8 cellular contexts compared by ENCODE assay signal in genomic region chr5:148383564-148384388, GRCh38. TPM values are rescaled to one million over a fixed set of nuclear protein-coding genes. Genes with fewer than 3 reads are reported as not detected.
A peak's percentile ranks its signal among the peaks of the same experiment; 100 is the strongest.
DNase-seq lines count a peak whose midpoint lies in the region; ATAC-seq and TF ChIP-seq lines count a peak whose summit lies in the region.

A gene with protein sequence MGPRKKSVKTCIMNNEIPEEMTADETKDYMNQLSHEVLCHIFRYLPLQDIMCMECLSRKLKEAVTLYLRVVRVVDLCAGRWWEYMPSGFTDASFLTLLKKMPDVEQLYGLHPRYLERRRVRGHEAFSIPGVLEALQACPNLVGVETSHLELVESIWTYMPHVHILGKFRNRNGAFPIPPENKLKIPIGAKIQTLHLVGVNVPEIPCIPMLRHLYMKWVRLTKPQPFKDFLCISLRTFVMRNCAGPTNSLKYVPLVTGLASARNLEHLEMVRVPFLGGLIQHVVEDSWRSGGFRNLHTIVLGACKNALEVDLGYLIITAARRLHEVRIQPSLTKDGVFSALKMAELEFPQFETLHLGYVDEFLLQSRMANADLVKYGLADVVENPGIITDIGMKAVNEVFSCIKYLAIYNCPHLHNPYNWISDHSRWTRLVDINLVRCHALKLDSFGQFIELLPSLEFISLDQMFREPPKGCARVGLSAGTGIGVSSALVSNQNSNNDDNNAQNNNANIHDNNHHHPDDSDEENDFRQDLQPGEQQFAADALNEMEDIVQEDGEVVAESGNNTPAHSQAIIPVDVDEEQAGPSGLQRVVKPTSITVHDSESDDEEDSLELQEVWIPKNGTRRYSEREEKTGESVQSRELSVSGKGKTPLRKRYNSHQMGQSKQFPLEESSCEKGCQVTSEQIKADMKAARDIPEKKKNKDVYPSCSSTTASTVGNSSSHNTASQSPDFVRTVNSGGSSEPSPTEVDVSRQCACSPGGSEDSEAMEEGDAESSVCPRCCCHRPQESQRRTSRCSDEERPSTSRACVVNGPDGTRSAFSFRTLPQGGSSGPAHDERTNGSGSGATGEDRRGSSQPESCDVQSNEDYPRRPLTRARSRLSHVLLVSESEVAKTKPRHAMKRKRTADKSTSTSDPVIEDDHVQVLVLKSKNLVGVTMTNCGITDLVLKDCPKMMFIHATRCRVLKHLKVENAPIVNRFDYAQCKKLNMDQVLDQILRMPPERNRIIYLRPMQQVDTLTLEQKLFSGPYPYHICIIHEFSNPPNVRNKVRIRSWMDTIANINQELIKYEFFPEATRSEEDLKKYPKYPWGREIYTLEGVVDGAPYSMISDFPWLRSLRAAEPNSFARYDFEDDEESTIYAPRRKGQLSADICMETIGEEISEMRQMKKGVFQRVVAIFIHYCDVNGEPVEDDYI (plus strand): TSS chr5:148383958. CDS start chr5:148394777, 10,819 bp downstream.

- BruUV-seq in IMR-90 (replicated peaks; lab: Mats Ljungman, UMichigan): no TSS peak

- no peaks in the 10 kb centered on the region for H3K27me3 ChIP-seq in IMR-90 (ENCODE audit: control insufficient read depth, insufficient read depth, low read length)

- peaks cover 22 to 32% of the 10 kb centered on the region in 2 experiments for H3K79me1 ChIP-seq in IMR-90 (ENCODE audit: low read depth in 1 of 2, low read length in 2 of 2)

- peak within 1 kb of the TSS; percentile 98 for H3K23ac ChIP-seq in IMR-90 (ENCODE audit: low read depth, low read length)

- dilution Hi-C loops in IMR-90 (cut with HindIII; ENCODE audit: low sequenced_read_pairs, unreplicated experiment): no loop called here

- peak within 1 kb of the TSS; percentile 75 for H2BK120ac ChIP-seq in IMR-90 (ENCODE audit: low read depth, low read length)

- intact Hi-C loops in IMR-90 (cut with micrococcal nuclease): loop anchor here (5.0 kb wide), 1 partner anchor 349 kb away; no protein-coding TSS in a partner anchor

- H3K4ac ChIP-seq in IMR-90 (ENCODE audit: low read depth, low read length): peak within 1 kb of the TSS; percentile 92

- peak within 1 kb of the TSS; percentile 95 for H3K14ac ChIP-seq in IMR-90 (replicated peaks; ENCODE audit: low read depth, low read length)

- peak; percentile 89 for TF ChIP-seq POLR2A in IMR-90 (IDR thresholded peaks at IDR 0.05; ENCODE audit: low read depth, low read length)

- DNase-seq in DMS153 (lab: John Stamatoyannopoulos, UW) (peak; percentile 86), IMR-90 (peak; percentile 95), OCI-M1 (lab: John Stamatoyannopoulos, UW) (peak; percentile 98), activated T-cell treated with anti-CD3 and anti-CD28 coated beads for 24 hours (ENCODE audit: low read depth) (peak; percentile 94), epidermal melanocyte (ENCODE audit: insufficient read length, low spot score) (peak; percentile 92), middle frontal gyrus (ENCODE audit: extremely low spot score, low spot score) (peak; percentile 90)
- DNase-seq in stimulated activated CD8-positive, alpha-beta memory T cell treated with anti-CD3 and anti-CD28 coated beads, Interleukin-2, amount 100 ng/mL, for 48 hours (ENCODE audit: low read depth in 2 of 2): peak; percentile 83 to 90

- peak within 1 kb of the TSS; percentile 66 for H2BK20ac ChIP-seq in IMR-90 (ENCODE audit: low read depth, low read length)

- WGBS in IMR-90 (ENCODE audit: extremely low coverage in 2 of 2, insufficient read length in 1 of 2), 2 experiments: 4% methylated on average over 9 of the region's 45 CpGs; no CpG with 5 or more reads in 1 of the 2 experiments

- H3K18ac ChIP-seq in IMR-90 (ENCODE audit: low read depth, low read length): peak within 1 kb of the TSS; percentile 48

- H3K9me1 ChIP-seq in IMR-90 (ENCODE audit: insufficient read depth, low read length): peaks cover 13% of the 10 kb centered on the region; the same call in 1 of the 2 replicates

- H2AK9ac ChIP-seq in IMR-90 (replicated peaks; ENCODE audit: low read depth, low read length, poor library complexity): peak within 1 kb of the TSS; percentile 91

- POLR2A ChIA-PET in IMR-90 (lab: Charles Lee; ENCODE audit: unreplicated experiment): no interaction called here

- H3K4me1 ChIP-seq in IMR-90 (ENCODE audit: control insufficient read depth, insufficient read depth, low read length): peaks cover 7% of the 10 kb centered on the region

- H3K4me3 ChIP-seq in IMR-90 (ENCODE audit: insufficient read depth, low read depth, low read length): peak within 1 kb of the TSS; percentile 70

- H2BK5ac ChIP-seq in IMR-90 (ENCODE audit: low read depth, low read length, poor library complexity, severe bottlenecking): peak within 1 kb of the TSS; percentile 67

- peak within 1 kb of the TSS; percentile 83 to 91 for H4K8ac ChIP-seq in IMR-90 (ENCODE audit: low read depth in 2 of 2, low read length in 2 of 2)

- H3K27ac ChIP-seq in IMR-90 (ENCODE audit: insufficient read depth, low read length): peak within 1 kb of the TSS; percentile 81

- peak within 1 kb of the TSS; percentile 91 for H4K91ac ChIP-seq in IMR-90 (ENCODE audit: insufficient read depth, low read depth, low read length)

- peak within 1 kb of the TSS; percentile 69; the same call in 2 of the 3 replicates for H2BK15ac ChIP-seq in IMR-90 (ENCODE audit: low read depth, low read length)

- H2AK5ac ChIP-seq in IMR-90 (ENCODE audit: low read depth, low read length): peak within 1 kb of the TSS; percentile 92

- H2AFZ ChIP-seq in IMR-90 (replicated peaks; ENCODE audit: low read length, poor library complexity): peak within 1 kb of the TSS; percentile 89

- H3K9ac ChIP-seq in IMR-90 (ENCODE audit: low read depth, low read length): peak within 1 kb of the TSS; percentile 83

- peak within 1 kb of the TSS; percentile 100 for H3K4me2 ChIP-seq in IMR-90 (ENCODE audit: low read depth, low read length)

- no peaks in the 10 kb centered on the region for H3K9me3 ChIP-seq in IMR-90 (ENCODE audit: control insufficient read depth, insufficient read depth, low read length)

- in situ Hi-C loops in IMR-90 (cut with MboI; ENCODE audit: low sequenced_read_pairs): no loop called here

- no peak for TF ChIP-seq CTCF in IMR-90 (conservative IDR thresholded peaks at IDR 0.05; ENCODE audit: low read depth, low read length)

- peaks cover 8% of the 10 kb centered on the region; the same call in 1 of the 2 replicates for H4K20me1 ChIP-seq in IMR-90 (ENCODE audit: insufficient read depth, low read length)

- CTCF ChIA-PET in IMR-90 (lab: Yijun Ruan, JAX): no interaction called here

- H3K36me3 ChIP-seq in IMR-90 (ENCODE audit: control insufficient read depth, insufficient read depth, low read length): no peaks in the 10 kb centered on the region

- peak within 1 kb of the TSS; percentile 72 for H4K5ac ChIP-seq in IMR-90 (ENCODE audit: low read depth, low read length)

- peak within 1 kb of the TSS; percentile 93 for H3K56ac ChIP-seq in IMR-90 (ENCODE audit: extremely low read depth, insufficient read depth, low read length)

- no peak for TF ChIP-seq RAD21 in IMR-90 (IDR thresholded peaks at IDR 0.05; ENCODE audit: low read length)

- ATAC-seq in GM21528 (IDR thresholded peaks at IDR 0.05; ENCODE audit: low FRiP score, unreplicated experiment) (peak; percentile 99), IMR-90 (ENCODE audit: low read depth) (peak; percentile 89)

TF ChIP-seq in IMR-90, 13 proteins besides CTCF, POLR2A, EP300 and RAD21:
- TF ChIP-seq MXI1 (IDR thresholded peaks at IDR 0.05; ENCODE audit: borderline replicate concordance, low read depth, low read length): peak; percentile 73; the same call in 1 of the 2 replicates
- peak; percentile 61; the same call in 1 of the 2 replicates for TF ChIP-seq CEBPB (IDR thresholded peaks at IDR 0.05; ENCODE audit: low read depth, low read length)
- no peak for TF ChIP-seq RCOR1 (IDR thresholded peaks at IDR 0.05; ENCODE audit: insufficient replicate concordance, low read length)
- no peak for TF ChIP-seq ELK1 (IDR thresholded peaks at IDR 0.05; ENCODE audit: borderline replicate concordance, low read depth, low read length)
- TF ChIP-seq FOS (IDR thresholded peaks at IDR 0.05; ENCODE audit: low read depth, low read length): no peak
- peak; percentile 91; the same call in 1 of the 2 replicates for TF ChIP-seq MAZ (IDR thresholded peaks at IDR 0.05; ENCODE audit: borderline replicate concordance, low read depth, low read length)
- TF ChIP-seq, protein P1, sequence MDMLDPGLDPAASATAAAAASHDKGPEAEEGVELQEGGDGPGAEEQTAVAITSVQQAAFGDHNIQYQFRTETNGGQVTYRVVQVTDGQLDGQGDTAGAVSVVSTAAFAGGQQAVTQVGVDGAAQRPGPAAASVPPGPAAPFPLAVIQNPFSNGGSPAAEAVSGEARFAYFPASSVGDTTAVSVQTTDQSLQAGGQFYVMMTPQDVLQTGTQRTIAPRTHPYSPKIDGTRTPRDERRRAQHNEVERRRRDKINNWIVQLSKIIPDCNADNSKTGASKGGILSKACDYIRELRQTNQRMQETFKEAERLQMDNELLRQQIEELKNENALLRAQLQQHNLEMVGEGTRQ (IDR thresholded peaks at IDR 0.05; ENCODE audit: low read depth, low read length): peak; percentile 48; the same call in 1 of the 2 replicates
- no peak for TF ChIP-seq RFX5 (IDR thresholded peaks at IDR 0.05; ENCODE audit: low read depth, low read length)

RNA-seq across cellular contexts. Expression of the gene that starts here (rescaled TPM):
- total RNA-seq in IMR-90 (2012; rRNA removed): 70.1 and 86.7 TPM in 2 replicates
- 10.2 and 14.9 TPM in 2 replicates for polyA plus RNA-seq in IMR-90 (2012; rRNA removed)
- polyA plus RNA-seq in IMR-90 (2012; cell fraction: cytosol; rRNA removed): 2.8 and 10.8 TPM in 2 replicates
- 4.6 and 28.3 TPM in 2 replicates for polyA plus RNA-seq in IMR-90 (2012; cell fraction: nucleus; rRNA removed; ENCODE audit: low replicate concordance)

Comparison
In these comparisons a context has a peak if more than half of its experiments do, and no peak if none do; other contexts are left out.
1. Peak in every context shown above with its lines: DNase-seq, ATAC-seq, H3K4me3 ChIP-seq and H3K27ac ChIP-seq.